Comparison of ENCODE assay signal across 17 cellular contexts in genomic region chr2:204863351-204863750, GRCh38.
A peak's percentile ranks its signal among the peaks of the same experiment; 100 is the strongest.
DNase-seq lines count a peak whose midpoint lies in the region; ATAC-seq and TF ChIP-seq lines count a peak whose summit lies in the region.
"Had no signal": no experiment of that assay in that cellular context is flagged by ENCODE, and none has a peak within 500 bp of the region (broad histone marks: within the 10 kb centered on the region; RNA-seq: fewer than 3 reads in every experiment).

No MANE protein-coding gene starts in this region.

- H2AK5ac ChIP-seq in IMR-90 (ENCODE audit: low read depth, low read length): peak overlapping the region; percentile 77; the same call in 1 of the 2 replicates

- no peak overlapping the region for H3K4me3 Mint-ChIP-seq in chondrocyte (ENCODE audit: unreplicated experiment)
- H3K4me3 Mint-ChIP-seq: CD4-positive, alpha-beta memory T cell; H9 had no signal

- peak overlapping the region; percentile 69; the same call in 2 of the 3 replicates for H2BK15ac ChIP-seq in IMR-90 (ENCODE audit: low read depth, low read length)

- peak overlapping the region; percentile 92 for H3K27ac Mint-ChIP-seq in chondrocyte (ENCODE audit: unreplicated experiment)
- H3K27ac Mint-ChIP-seq: CD4-positive, alpha-beta memory T cell had no signal

- POLR2A ChIA-PET in IMR-90 (lab: Charles Lee; ENCODE audit: unreplicated experiment): no interaction called here

- dilution Hi-C loops in IMR-90 (cut with HindIII; ENCODE audit: low sequenced_read_pairs, unreplicated experiment): no loop called here

- TF ChIP-seq CTCF in IMR-90 (conservative IDR thresholded peaks at IDR 0.05; ENCODE audit: low read depth, low read length): no peak
- no peak for TF ChIP-seq CTCF in chondrocyte (IDR thresholded peaks at IDR 0.05)
- TF ChIP-seq CTCF in right atrium auricular region (IDR thresholded peaks at IDR 0.05): no peak
- TF ChIP-seq CTCF in sigmoid colon (IDR thresholded peaks at IDR 0.05): no peak

- H3K4me1 ChIP-seq in IMR-90 (ENCODE audit: control insufficient read depth, insufficient read depth, low read length) (peaks cover 7% of the 10 kb centered on the region), right atrium auricular region (no peaks in the 10 kb centered on the region), sigmoid colon (peaks cover 0 to 31% (median 14%) of the 10 kb centered on the region in 4 donors)
- H3K4me1 ChIP-seq: BE2C had no signal

- H3K9me3 Mint-ChIP-seq in chondrocyte (ENCODE audit: low read depth): peaks cover 17% of the 10 kb centered on the region

- no CpG with 5 or more reads among the region's 4 CpGs for WGBS in IMR-90 (ENCODE audit: extremely low coverage in 2 of 2, insufficient read length in 1 of 2), 2 experiments
- WGBS in sigmoid colon, 2 donors: 84 to 87% methylated on average over 4 of the region's 4 CpGs

- H3K9me3 ChIP-seq in IMR-90 (ENCODE audit: control insufficient read depth, insufficient read depth, low read length) (no peaks in the 10 kb centered on the region; the same call in 1 of the 2 replicates), right atrium auricular region (no peaks in the 10 kb centered on the region), sigmoid colon (no peaks in the 10 kb centered on the region)

- H3K9me1 ChIP-seq in IMR-90 (ENCODE audit: insufficient read depth, low read length): peaks cover 10% of the 10 kb centered on the region

- TF ChIP-seq RAD21 in IMR-90 (IDR thresholded peaks at IDR 0.05; ENCODE audit: low read length): no peak

- peak overlapping the region; percentile 28; the same call in 1 of the 2 replicates for H3K27ac ChIP-seq in IMR-90 (ENCODE audit: insufficient read depth, low read length)
- no peak overlapping the region for H3K27ac ChIP-seq in right atrium auricular region
- no peak overlapping the region for H3K27ac ChIP-seq in sigmoid colon
- H3K27ac ChIP-seq: C4-2B, GM23248 had no signal

- no peak overlapping the region for H2AK9ac ChIP-seq in IMR-90 (replicated peaks; ENCODE audit: low read depth, low read length, poor library complexity)

- H2BK20ac ChIP-seq in IMR-90 (ENCODE audit: low read depth, low read length): peak overlapping the region; percentile 95

- H3K4me3 ChIP-seq in IMR-90 (ENCODE audit: insufficient read depth, low read depth, low read length) (no peak overlapping the region), right atrium auricular region (no peak overlapping the region), sigmoid colon (no peak overlapping the region)
- H3K4me3 ChIP-seq: GM23248 had no signal

- 0 out of 2 replicates have a peak overlapping the region, but pooled peaks have one; percentile 6 for H3K18ac ChIP-seq in IMR-90 (ENCODE audit: low read depth, low read length)

- H3K36me3 ChIP-seq in IMR-90 (ENCODE audit: control insufficient read depth, insufficient read depth, low read length): no peaks in the 10 kb centered on the region
- H3K36me3 ChIP-seq in right atrium auricular region: no peaks in the 10 kb centered on the region
- no peaks in the 10 kb centered on the region for H3K36me3 ChIP-seq in sigmoid colon
- H3K36me3 ChIP-seq: BE2C had no signal

- H3K14ac ChIP-seq in IMR-90 (replicated peaks; ENCODE audit: low read depth, low read length): peak overlapping the region; percentile 83; the same call in 1 of the 2 replicates

- intact Hi-C loops in IMR-90 (cut with micrococcal nuclease): loop anchor here (5.0 kb wide), 2 partner anchors 166 to 536 kb away; no protein-coding TSS in a partner anchor
- intact Hi-C loops in sigmoid colon (cut with DNase I): loop anchor here (5.0 kb wide), 1 partner anchor 814 kb away; no protein-coding TSS in a partner anchor

- H4K8ac ChIP-seq in IMR-90 (ENCODE audit: low read depth in 2 of 2, low read length in 2 of 2): peak overlapping the region in 1 of 2 experiments; percentile 69; a peak in 2 of 4 replicates

- H2BK120ac ChIP-seq in IMR-90 (ENCODE audit: low read depth, low read length): peak overlapping the region; percentile 93

- no peaks in the 10 kb centered on the region for H3K27me3 Mint-ChIP-seq in chondrocyte (ENCODE audit: low read depth)

- H4K91ac ChIP-seq in IMR-90 (ENCODE audit: insufficient read depth, low read depth, low read length): peak overlapping the region; percentile 77

- H3K4ac ChIP-seq in IMR-90 (ENCODE audit: low read depth, low read length): peak overlapping the region; percentile 97

- CTCF ChIA-PET in IMR-90 (lab: Yijun Ruan, JAX): no interaction called here

- H3K36me3 Mint-ChIP-seq in chondrocyte (ENCODE audit: low read depth): peaks cover 6% of the 10 kb centered on the region

- no peaks in the 10 kb centered on the region; the same call in 1 of the 2 replicates for H4K20me1 ChIP-seq in IMR-90 (ENCODE audit: insufficient read depth, low read length)

- TF ChIP-seq EP300 in sigmoid colon (IDR thresholded peaks at IDR 0.05): no peak

- H3K79me1 ChIP-seq in IMR-90 (ENCODE audit: low read depth in 1 of 2, low read length in 2 of 2): peaks cover 12 to 27% of the 10 kb centered on the region in 2 experiments

- H3K23ac ChIP-seq in IMR-90 (ENCODE audit: low read depth, low read length): peak overlapping the region; percentile 74; the same call in 1 of the 2 replicates

- H3K56ac ChIP-seq in IMR-90 (ENCODE audit: extremely low read depth, insufficient read depth, low read length): no peak overlapping the region

- H4K5ac ChIP-seq in IMR-90 (ENCODE audit: low read depth, low read length): peak overlapping the region; percentile 4; the same call in 1 of the 2 replicates

- no peaks in the 10 kb centered on the region for H3K27me3 ChIP-seq in IMR-90 (ENCODE audit: control insufficient read depth, insufficient read depth, low read length)
- H3K27me3 ChIP-seq in right atrium auricular region: no peaks in the 10 kb centered on the region
- no peaks in the 10 kb centered on the region for H3K27me3 ChIP-seq in sigmoid colon
- H3K27me3 ChIP-seq: BE2C had no signal

- peak; percentile 27 for DNase-seq in AG08396 (ENCODE audit: low spot score)
- peak; percentile 76 for DNase-seq in IMR-90
- DNase-seq in chondrocyte (ENCODE audit: low spot score): no peak
- peak; percentile 11 for DNase-seq in hepatic stellate cell (ENCODE audit: low spot score)
- DNase-seq in occipital lobe (lab: John Stamatoyannopoulos, UW): no peak
- DNase-seq in right atrium auricular region (ENCODE audit: low spot score): no peak
- no peak for DNase-seq in sigmoid colon
- DNase-seq: 8988T; BE2C; CD4-positive, alpha-beta memory T cell; COR-L47; DND-41; GF-D8; GM23248; H9 had no signal

- TF ChIP-seq POLR2A in IMR-90 (IDR thresholded peaks at IDR 0.05; ENCODE audit: low read depth, low read length) (no peak), sigmoid colon (IDR thresholded peaks at IDR 0.05) (no peak)

- in situ Hi-C loops in IMR-90 (cut with MboI; ENCODE audit: low sequenced_read_pairs): loop anchor here (25.0 kb wide), 1 partner anchor 526 kb away; no protein-coding TSS in a partner anchor

- no peak overlapping the region for H3K9ac ChIP-seq in IMR-90 (ENCODE audit: low read depth, low read length)
- H3K9ac ChIP-seq: GM23248 had no signal

- H2BK5ac ChIP-seq in IMR-90 (ENCODE audit: low read depth, low read length, poor library complexity, severe bottlenecking): peak overlapping the region; percentile 43

- ATAC-seq in IMR-90 (ENCODE audit: low read depth) (peak; percentile 91), GM21390 (IDR thresholded peaks at IDR 0.05; ENCODE audit: unreplicated experiment) (no peak)

- peaks cover 22% of the 10 kb centered on the region for H3K4me1 Mint-ChIP-seq in chondrocyte (ENCODE audit: low read depth)

- no peak overlapping the region for H2AFZ ChIP-seq in IMR-90 (replicated peaks; ENCODE audit: low read length, poor library complexity)
- H2AFZ ChIP-seq: GM23248 had no signal

- BruUV-seq in IMR-90 (replicated peaks; lab: Mats Ljungman, UMichigan): no TSS peak

- peak overlapping the region; percentile 48 for H3K4me2 ChIP-seq in IMR-90 (ENCODE audit: low read depth, low read length)

TF ChIP-seq in IMR-90, 13 proteins besides CTCF, POLR2A, EP300 and RAD21:
- TF ChIP-seq FOS (IDR thresholded peaks at IDR 0.05; ENCODE audit: low read depth, low read length) (no peak), BHLHE40 (IDR thresholded peaks at IDR 0.05; ENCODE audit: low read depth, low read length) (no peak; the same call in 1 of the 2 replicates), RFX5 (IDR thresholded peaks at IDR 0.05; ENCODE audit: low read depth, low read length) (no peak), ELK1 (IDR thresholded peaks at IDR 0.05; ENCODE audit: borderline replicate concordance, low read depth, low read length) (no peak), SMC3 (IDR thresholded peaks at IDR 0.05; ENCODE audit: low read depth, low read length) (no peak), NFE2L2 (IDR thresholded peaks at IDR 0.05; ENCODE audit: low read depth, low read length) (no peak), MAFK (IDR thresholded peaks at IDR 0.05; ENCODE audit: low read depth, low read length) (no peak), MAZ (IDR thresholded peaks at IDR 0.05; ENCODE audit: borderline replicate concordance, low read depth, low read length) (no peak), CEBPB (IDR thresholded peaks at IDR 0.05; ENCODE audit: low read depth, low read length) (no peak), RCOR1 (IDR thresholded peaks at IDR 0.05; ENCODE audit: insufficient replicate concordance, low read length) (no peak), CHD1 (IDR thresholded peaks at IDR 0.05; ENCODE audit: low read depth, low read length) (no peak), MXI1 (IDR thresholded peaks at IDR 0.05; ENCODE audit: borderline replicate concordance, low read depth, low read length) (no peak), USF2 (IDR thresholded peaks at IDR 0.05; ENCODE audit: low read depth, low read length) (no peak)

Comparison
In these comparisons a context has a peak if more than half of its experiments do, and no peak if none do; other contexts are left out.
1. DNase-seq: peak in AG08396 (single experiment), IMR-90 (single experiment) and hepatic stellate cell (single experiment); none in chondrocyte (single experiment), occipital lobe (single experiment), right atrium auricular region (single experiment) and sigmoid colon (single experiment).